In the genomic region with DNA sequence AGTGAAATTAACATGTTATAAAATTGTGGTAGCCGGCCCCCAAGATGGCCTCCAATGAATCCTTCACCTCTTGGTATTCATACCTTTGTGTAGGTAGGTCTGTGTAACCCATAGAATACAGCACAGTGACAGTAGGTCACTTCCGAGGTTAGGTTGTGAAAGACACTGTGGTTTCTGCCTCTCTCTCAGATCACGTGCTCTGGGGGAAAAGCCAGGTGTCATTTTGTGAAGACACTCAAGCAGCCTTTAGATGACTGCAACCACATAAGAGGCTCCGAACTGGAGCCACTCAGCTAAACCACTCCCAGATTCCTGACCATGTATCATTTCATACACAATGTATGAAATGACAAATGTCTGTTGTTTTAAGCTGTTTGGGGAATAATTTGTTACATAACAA, we compare ENCODE assay signal across 9 cellular contexts. TPM values are rescaled to one million over a fixed set of nuclear protein-coding genes. Genes with fewer than 3 reads are reported as not detected.
A peak's percentile ranks its signal among the peaks of the same experiment; 100 is the strongest.
DNase-seq lines count a peak whose midpoint lies in the region; ATAC-seq lines count a peak whose summit lies in the region.
"Had no signal": no experiment of that assay in that cellular context is flagged by ENCODE, and none has a peak within 500 bp of the region (broad histone marks: within the 10 kb centered on the region; RNA-seq: fewer than 3 reads in every experiment).

No MANE protein-coding gene starts in this region.

- H3K4me1 ChIP-seq in right cardiac atrium (ENCODE audit: control insufficient read depth, insufficient read depth, low read length) = no peaks in the 10 kb centered on the region

- H3K9me3 ChIP-seq in right cardiac atrium (ENCODE audit: control insufficient read depth, low read length) = no peaks in the 10 kb centered on the region
- H3K9me3 ChIP-seq: thyroid gland had no signal

- no peak overlapping the region for H3K4me3 ChIP-seq in right cardiac atrium (ENCODE audit: low read length)
- H3K4me3 ChIP-seq: thyroid gland had no signal

- peak; percentile 98 for ATAC-seq in GM18511 (IDR thresholded peaks at IDR 0.05; ENCODE audit: unreplicated experiment)
- ATAC-seq in HG02840 (IDR thresholded peaks at IDR 0.05; ENCODE audit: low FRiP score, unreplicated experiment) = peak; percentile 95
- ATAC-seq in right cardiac atrium = no peak

- WGBS in right cardiac atrium = 82% methylated on average over 4 of the region's 4 CpGs

- H3K27me3 ChIP-seq in right cardiac atrium (ENCODE audit: control insufficient read depth, insufficient read depth) = no peaks in the 10 kb centered on the region
- H3K27me3 ChIP-seq: thyroid gland had no signal

- intact Hi-C loops in right cardiac atrium (cut with DNase I) = no loop called here

- DNase-seq in NCI-H748 (lab: John Stamatoyannopoulos, UW; ENCODE audit: unreplicated experiment) = peak; percentile 91
- DNase-seq in activated naive CD4-positive, alpha-beta T cell treated with Interleukin-2 at 50 U/mL for 16 hours = peak; percentile 61
- peak; percentile 15 to 30 for DNase-seq in stimulated activated CD8-positive, alpha-beta memory T cell treated with anti-CD3 and anti-CD28 coated beads, Interleukin-2, amount 100 ng/mL, for 48 hours (ENCODE audit: low read depth in 2 of 2)
- no peak for DNase-seq in right cardiac atrium
- no peak for DNase-seq in SHP77 treated with DMSO at 0.1 percent for 48 hours (lab: John Stamatoyannopoulos, UW)
- DNase-seq in NCI-H524 (lab: John Stamatoyannopoulos, UW) = no peak

- no peak overlapping the region for H3K27ac ChIP-seq in right cardiac atrium (ENCODE audit: low read length)
- H3K27ac ChIP-seq: thyroid gland had no signal

RNA-seq across cellular contexts. Expression of gene USPL1, which starts 9.8 kb away (rescaled TPM):
- 10 to 100 TPM; 10.3 to 12.3 (median 10.5) TPM for total RNA-seq in right cardiac atrium
- polyA plus RNA-seq in right cardiac atrium = 5.7 TPM

Comparison
In these comparisons a context has a peak if more than half of its experiments do, and no peak if none do; other contexts are left out.
1. ATAC-seq: peak in GM18511 (single experiment) and HG02840 (single experiment); none in right cardiac atrium (0 of 2).
2. DNase-seq: peak in NCI-H748 (single experiment), activated naive CD4-positive, alpha-beta T cell treated with Interleukin-2 at 50 U/mL for 16 hours (single experiment) and stimulated activated CD8-positive, alpha-beta memory T cell treated with anti-CD3 and anti-CD28 coated beads, Interleukin-2, amount 100 ng/mL, for 48 hours (2 of 2); none in right cardiac atrium (0 of 3), SHP77 treated with DMSO at 0.1 percent for 48 hours (single experiment) and NCI-H524 (0 of 2).